ENCODE assay signal across 25 cellular contexts in the genomic region with DNA sequence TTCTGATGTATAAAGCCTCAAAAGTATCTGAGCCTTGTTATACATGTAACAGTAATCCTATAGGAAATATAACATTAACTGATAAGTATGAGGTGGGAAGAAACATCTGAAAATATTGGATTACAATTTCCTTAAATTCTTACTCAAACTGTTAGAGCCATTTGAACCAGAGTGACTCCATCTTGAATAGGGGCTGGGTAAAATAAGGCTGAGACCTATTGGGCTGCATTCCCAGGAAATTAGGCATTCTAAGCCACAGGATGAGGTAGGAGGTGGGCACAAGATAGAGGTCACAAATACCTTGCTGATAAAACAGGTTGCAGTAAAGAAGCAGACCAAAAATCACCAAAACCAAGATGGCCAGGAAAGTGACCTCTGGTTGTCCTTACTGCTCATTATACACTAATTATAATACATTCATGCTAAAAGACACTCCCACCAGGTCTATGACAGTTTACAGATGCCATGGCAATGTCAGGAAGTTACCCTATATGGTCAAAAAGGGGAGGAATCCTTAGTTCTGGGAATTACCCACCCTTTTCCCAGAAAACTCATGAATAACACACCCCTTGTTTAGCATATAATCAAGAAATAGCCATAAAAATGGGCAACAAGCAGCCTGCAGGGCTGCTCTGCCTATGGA.
A peak's percentile ranks its signal among the peaks of the same experiment; 100 is the strongest.
DNase-seq lines count a peak whose midpoint lies in the region; ATAC-seq, FAIRE-seq and TF ChIP-seq lines count a peak whose summit lies in the region.
"Had no signal": no experiment of that assay in that cellular context is flagged by ENCODE, and none has a peak within 500 bp of the region (broad histone marks: within the 10 kb centered on the region; RNA-seq: fewer than 3 reads in every experiment).

No MANE protein-coding gene starts in this region.

- H3K4me1 Mint-ChIP-seq in activated CD4-positive, alpha-beta T cell treated with anti-CD3 and anti-CD28 coated beads, Interleukin-2, amount 10 ng/mL, durations not matched to agents 7 days and 5 days: no peaks in the 10 kb centered on the region
- H3K4me1 Mint-ChIP-seq: CD8-positive, alpha-beta memory T cell had no signal

- BruUV-seq in K562 (replicated peaks; lab: Mats Ljungman, UMichigan): no TSS peak

- H3K9me3 Mint-ChIP-seq in activated CD4-positive, alpha-beta T cell treated with anti-CD3 and anti-CD28 coated beads, Interleukin-2, amount 10 ng/mL, durations not matched to agents 7 days and 5 days: peaks cover 2% of the 10 kb centered on the region
- H3K9me3 Mint-ChIP-seq: GM23338 had no signal

- no peak overlapping the region for H3K4me3 Mint-ChIP-seq in activated CD4-positive, alpha-beta T cell treated with anti-CD3 and anti-CD28 coated beads, Interleukin-2, amount 10 ng/mL, durations not matched to agents 7 days and 5 days
- H3K4me3 Mint-ChIP-seq: CD14-positive monocyte; CD4-positive, alpha-beta T cell; CD8-positive, alpha-beta memory T cell; GM23338 had no signal

- H3K9me3 ChIP-seq in K562 (replicated peaks; ENCODE audit: control insufficient read depth, insufficient read depth, low read depth, low read length) (no peaks in the 10 kb centered on the region), neuron (ENCODE audit: low read length) (no peaks in the 10 kb centered on the region)
- H3K9me3 ChIP-seq: A549; BE2C; BLaER1 treated with 17β-estradiol and CSF1 and Interleukin-3, amounts not matched to agents 10 nM and 100 nM had no signal

- in situ Hi-C loops in K562 (cut with MboI): no loop called here

- H3K9ac ChIP-seq in K562 (ENCODE audit: insufficient read depth in 1 of 2, low read depth in 2 of 2, low read length in 2 of 2): peak overlapping the region in 1 of 2 experiments; percentile 13; a peak in 1 of 4 replicates
- H3K9ac ChIP-seq: BLaER1 treated with 17β-estradiol and CSF1 and Interleukin-3, amounts not matched to agents 10 nM and 100 nM had no signal

- DNase-seq in M059J (ENCODE audit: low read depth) (peak; percentile 12), K562 (ENCODE audit: extremely low read depth in 1 of 4, low spot score in 3 of 4) (peak in 1 of 4 experiments; percentile 62), glomerular visceral epithelial cell (ENCODE audit: extremely low spot score) (no peak)
- no peak for DNase-seq in activated CD4-positive, alpha-beta T cell treated with anti-CD3 and anti-CD28 coated beads, Interleukin-2, amount 10 ng/mL, durations not matched to agents 7 days and 5 days
- no peak for DNase-seq in activated CD4-positive, CD25-positive, alpha-beta regulatory T cell (lab: John Stamatoyannopoulos, UW)
- DNase-seq: 8988T; ACHN; AML-193; BE2C; CD4-positive, alpha-beta T cell; CD8-positive, alpha-beta memory T cell; DMS 273 treated with DMSO at 0.1 percent for 48 hours; DMS79; EL; GDM1; H7; HCEC 1CT had no signal

- TF ChIP-seq RAD21 in K562 (CRISPR knock-in tag; conservative IDR thresholded peaks at IDR 0.05 in 1 of 2, IDR thresholded peaks at IDR 0.05 in 1 of 2): no peak

- no peak overlapping the region for H3K4me3 ChIP-seq in K562
- no peak overlapping the region for H3K4me3 ChIP-seq in neuron (ENCODE audit: low read length)
- H3K4me3 ChIP-seq: A549; BLaER1 treated with 17β-estradiol and CSF1 and Interleukin-3, amounts not matched to agents 10 nM and 100 nM; GM12878; GM23338 had no signal

- H3K4me2 ChIP-seq in K562 (ENCODE audit: insufficient read depth, low read length): no peak overlapping the region
- H3K4me2 ChIP-seq: A549; BLaER1 treated with 17β-estradiol and CSF1 and Interleukin-3, amounts not matched to agents 10 nM and 100 nM; GM23338 had no signal

- H3K79me2 ChIP-seq in K562 (ENCODE audit: control insufficient read depth, insufficient read depth, low read length): no peaks in the 10 kb centered on the region

- H4K20me1 ChIP-seq in K562 (replicated peaks; ENCODE audit: control insufficient read depth, insufficient read depth, low read length): no peaks in the 10 kb centered on the region
- H4K20me1 ChIP-seq: BLaER1 treated with 17β-estradiol and CSF1 and Interleukin-3, amounts not matched to agents 10 nM and 100 nM had no signal

- no peaks in the 10 kb centered on the region for H3K36me3 Mint-ChIP-seq in activated CD4-positive, alpha-beta T cell treated with anti-CD3 and anti-CD28 coated beads, Interleukin-2, amount 10 ng/mL, durations not matched to agents 7 days and 5 days (ENCODE audit: low read depth)
- H3K36me3 Mint-ChIP-seq: CD14-positive monocyte; CD8-positive, alpha-beta memory T cell had no signal

- H3K36me3 ChIP-seq in K562 (ENCODE audit: control insufficient read depth, insufficient read depth, low read length) (no peaks in the 10 kb centered on the region), neuron (ENCODE audit: insufficient read depth, low read length) (no peaks in the 10 kb centered on the region)
- H3K36me3 ChIP-seq: BE2C; BLaER1 treated with 17β-estradiol and CSF1 and Interleukin-3, amounts not matched to agents 10 nM and 100 nM had no signal

- H3K27ac ChIP-seq in K562 (ENCODE audit: extremely low read depth, low read depth, low read length): peak overlapping the region; percentile 69; the same call in 2 of the 3 replicates
- H3K27ac ChIP-seq: A549; BLaER1 treated with 17β-estradiol and CSF1 and Interleukin-3, amounts not matched to agents 10 nM and 100 nM had no signal

- H3K27ac Mint-ChIP-seq in activated CD4-positive, alpha-beta T cell treated with anti-CD3 and anti-CD28 coated beads, Interleukin-2, amount 10 ng/mL, durations not matched to agents 7 days and 5 days: no peak overlapping the region
- H3K27ac Mint-ChIP-seq: CD14-positive monocyte; CD4-positive, alpha-beta T cell; CD8-positive, alpha-beta memory T cell; GM23338 had no signal

- no peak for FAIRE-seq in K562 (lab: Jason Lieb, UNC)
- FAIRE-seq: A549, D721Med, GM12878, GM19239 had no signal

- ATAC-seq in K562: peak; percentile 80
- ATAC-seq: A549, GM12878, GM23338 had no signal

- H3K27me3 ChIP-seq in K562 (ENCODE audit: control insufficient read depth in 2 of 2, insufficient read depth in 2 of 2, low read length in 2 of 2) (no peaks in the 10 kb centered on the region), neuron (ENCODE audit: insufficient read depth, low read length) (no peaks in the 10 kb centered on the region)
- H3K27me3 ChIP-seq: BE2C; BLaER1 treated with 17β-estradiol and CSF1 and Interleukin-3, amounts not matched to agents 10 nM and 100 nM had no signal

- TF ChIP-seq POLR2A in K562 (conservative IDR thresholded peaks at IDR 0.05): no peak

- no peaks in the 10 kb centered on the region for H3K27me3 Mint-ChIP-seq in activated CD4-positive, alpha-beta T cell treated with anti-CD3 and anti-CD28 coated beads, Interleukin-2, amount 10 ng/mL, durations not matched to agents 7 days and 5 days
- H3K27me3 Mint-ChIP-seq: CD4-positive, alpha-beta T cell; CD8-positive, alpha-beta memory T cell had no signal

- POLR2A ChIA-PET in K562 (lab: Yijun Ruan, JAX): no interaction called here
- POLR2A ChIA-PET in activated CD4-positive, alpha-beta T cell treated with anti-CD3 and anti-CD28 coated beads, Interleukin-2, amount 10 ng/mL, durations not matched to agents 7 days and 5 days (lab: Charles Lee): no interaction called here

- peak overlapping the region; percentile 72 for H2AFZ ChIP-seq in K562 (ENCODE audit: low read depth, low read length)
- peak overlapping the region; percentile 38 for H2AFZ ChIP-seq in neuron (ENCODE audit: low read depth, low read length)
- H2AFZ ChIP-seq: GM23338 had no signal

- H3K9me1 ChIP-seq in K562 (ENCODE audit: control insufficient read depth, insufficient read depth, low read length): no peaks in the 10 kb centered on the region

- CTCF ChIA-PET in K562 (lab: Yijun Ruan, JAX; ENCODE audit: low intra/inter-chr PET ratio): no interaction called here
- CTCF ChIA-PET in activated CD4-positive, alpha-beta T cell treated with anti-CD3 and anti-CD28 coated beads, Interleukin-2, amount 10 ng/mL, durations not matched to agents 7 days and 5 days (lab: Charles Lee): no interaction called here

- intact Hi-C loops in K562 (cut with micrococcal nuclease): no loop called here

- no peak for TF ChIP-seq CTCF in K562 (IDR thresholded peaks at IDR 0.05 in 2 of 3, conservative IDR thresholded peaks at IDR 0.05 in 1 of 3; ENCODE audit: insufficient read depth in 2 of 3, low read depth in 1 of 3, low read length in 3 of 3)

- H3K4me1 ChIP-seq in K562 (replicated peaks in 1 of 2; ENCODE audit: control insufficient read depth in 2 of 2, insufficient read depth in 2 of 2, low read length in 2 of 2): no peaks in the 10 kb centered on the region; a peak in 1 of 5 replicates
- peaks cover 8% of the 10 kb centered on the region for H3K4me1 ChIP-seq in neuron (ENCODE audit: insufficient read depth, low read length)
- H3K4me1 ChIP-seq: A549, BE2C had no signal

- TF ChIP-seq EP300 in K562 (IDR thresholded peaks at IDR 0.05; ENCODE audit: low read length): no peak

TF ChIP-seq in K562, 482 proteins besides CTCF, POLR2A, EP300 and RAD21 (continues in another document):
- TF ChIP-seq ARHGAP35 (IDR thresholded peaks at IDR 0.05; ENCODE audit: partially characterized antibody): no peak
- TF ChIP-seq NONO (IDR thresholded peaks at IDR 0.05; ENCODE audit: low read depth in 2 of 2, low read length in 1 of 2): no peak
- TF ChIP-seq, protein P1, sequence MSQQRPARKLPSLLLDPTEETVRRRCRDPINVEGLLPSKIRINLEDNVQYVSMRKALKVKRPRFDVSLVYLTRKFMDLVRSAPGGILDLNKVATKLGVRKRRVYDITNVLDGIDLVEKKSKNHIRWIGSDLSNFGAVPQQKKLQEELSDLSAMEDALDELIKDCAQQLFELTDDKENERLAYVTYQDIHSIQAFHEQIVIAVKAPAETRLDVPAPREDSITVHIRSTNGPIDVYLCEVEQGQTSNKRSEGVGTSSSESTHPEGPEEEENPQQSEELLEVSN (IDR thresholded peaks at IDR 0.05; ENCODE audit: borderline replicate concordance in 1 of 2, extremely low read depth in 1 of 2, insufficient read depth in 1 of 2, insufficient read length in 1 of 2, low read depth in 1 of 2, low read length in 1 of 2, poor library complexity in 1 of 2, severe bottlenecking in 1 of 2): no peak
